Comparison of ENCODE assay signal across 8 cellular contexts in genomic region chr3:146542179-146542578, GRCh38. TPM values are rescaled to one million over a fixed set of nuclear protein-coding genes. Genes with fewer than 3 reads are reported as not detected.
DNase-seq lines count a peak whose midpoint lies in the region; ATAC-seq, FAIRE-seq and TF ChIP-seq lines count a peak whose summit lies in the region.

No MANE protein-coding gene starts in this region.

- DNase-seq in AG10803 (ENCODE audit: low read depth) (peak; percentile 50), brain microvascular endothelial cell (no peak), OCI-M2 (lab: John Stamatoyannopoulos, UW; ENCODE audit: unreplicated experiment) (no peak), GM12892 (ENCODE audit: insufficient read length) (no peak)
- no peak for DNase-seq in stimulated activated naive CD4-positive, alpha-beta T cell treated with Interleukin-2 at 50 U/mL for 16 hours (lab: John Stamatoyannopoulos, UW)

- ATAC-seq in HG02840 (IDR thresholded peaks at IDR 0.05; ENCODE audit: low FRiP score, unreplicated experiment) = no peak

- no peak for TF ChIP-seq CTCF in AG10803 (conservative IDR thresholded peaks at IDR 0.05; ENCODE audit: low read length)
- no peak for TF ChIP-seq CTCF in KMS-11 (conservative IDR thresholded peaks at IDR 0.05; ENCODE audit: low read depth, low read length)
- TF ChIP-seq CTCF in brain microvascular endothelial cell (IDR thresholded peaks at IDR 0.05; ENCODE audit: low read depth, low read length, missing control alignments) = no peak

- H3K9ac ChIP-seq in KMS-11 = peak overlapping the region; percentile 24; the same call in 1 of the 2 replicates

- FAIRE-seq in GM12892 (lab: Jason Lieb, UNC) = no peak

- H3K9me3 ChIP-seq in muscle layer of duodenum (ENCODE audit: control insufficient read depth in 1 of 2, low read length in 2 of 2) = no peaks in the 10 kb centered on the region

- in situ Hi-C loops in brain microvascular endothelial cell (cut with HindIII; ENCODE audit: low pct_ligation_motif_present, low sequenced_read_pairs) = no loop called here

- no peaks in the 10 kb centered on the region for H3K36me3 ChIP-seq in KMS-11 (ENCODE audit: insufficient read depth)
- no peaks in the 10 kb centered on the region for H3K36me3 ChIP-seq in brain microvascular endothelial cell (replicated peaks)
- peaks cover 0 to 4% of the 10 kb centered on the region in 2 donors for H3K36me3 ChIP-seq in muscle layer of duodenum (ENCODE audit: control insufficient read depth in 1 of 2, insufficient read depth in 2 of 2, low read length in 2 of 2)

- H3K4me1 ChIP-seq in KMS-11 (ENCODE audit: low read depth, poor library complexity, severe bottlenecking) = peaks cover 84% of the 10 kb centered on the region
- peaks cover 9 to 24% of the 10 kb centered on the region in 2 donors for H3K4me1 ChIP-seq in muscle layer of duodenum (ENCODE audit: control insufficient read depth in 1 of 2, insufficient read depth in 2 of 2, low read length in 2 of 2)

- peak overlapping the region; percentile 97 for H3K4me2 ChIP-seq in KMS-11

- TF ChIP-seq POLR2A in GM12892 (IDR thresholded peaks at IDR 0.05; ENCODE audit: low read depth, low read length) = no peak

- no peaks in the 10 kb centered on the region for H4K20me1 ChIP-seq in KMS-11 (ENCODE audit: insufficient read depth)

- no peak overlapping the region for H2AFZ ChIP-seq in KMS-11 (ENCODE audit: low read depth)

- peaks cover 72% of the 10 kb centered on the region for H3K79me2 ChIP-seq in KMS-11 (ENCODE audit: insufficient read depth, low read depth)

- H3K4me3 ChIP-seq in AG10803 (ENCODE audit: low read length) (no peak overlapping the region), KMS-11 (IDR thresholded peaks at IDR 0.05; ENCODE audit: insufficient read depth, low read depth, low read length) (no peak overlapping the region), brain microvascular endothelial cell (ENCODE audit: low read depth, low read length) (peak overlapping the region; percentile 0), muscle layer of duodenum (ENCODE audit: low read depth in 1 of 2, low read length in 2 of 2) (peak overlapping the region; percentile 78 to 87)

- H3K27ac ChIP-seq in KMS-11 (peak overlapping the region; percentile 82), brain microvascular endothelial cell (no peak overlapping the region), muscle layer of duodenum (ENCODE audit: low read length) (peak overlapping the region; percentile 90)

- no peaks in the 10 kb centered on the region for H3K27me3 ChIP-seq in KMS-11 (ENCODE audit: insufficient read depth, low read depth)
- no peaks in the 10 kb centered on the region for H3K27me3 ChIP-seq in brain microvascular endothelial cell (replicated peaks)
- H3K27me3 ChIP-seq in muscle layer of duodenum (ENCODE audit: low read depth, low read length) = no peaks in the 10 kb centered on the region

RNA-seq across cellular contexts. Expression of gene PLSCR1, which starts 2.2 kb away (rescaled TPM):
- polyA plus RNA-seq in GM12892 (2012; ENCODE audit: missing spikeins) = 31.8 TPM

Comparison
In these comparisons a context has a peak if more than half of its experiments do, and no peak if none do; other contexts are left out.
1. H3K4me3 ChIP-seq: peak in brain microvascular endothelial cell (single experiment) and muscle layer of duodenum (2 of 2); none in AG10803 (single experiment) and KMS-11 (single experiment).